In genomic region chr17:8041980-8042379, GRCh38 we compare ENCODE assay signal across 13 cellular contexts. TPM values are rescaled to one million over a fixed set of nuclear protein-coding genes. Genes with fewer than 3 reads are reported as not detected.
DNase-seq lines count a peak whose midpoint lies in the region; ATAC-seq, FAIRE-seq and TF ChIP-seq lines count a peak whose summit lies in the region.
"Had no signal": no experiment of that assay in that cellular context is flagged by ENCODE, and none has a peak within 500 bp of the region (broad histone marks: within the 10 kb centered on the region; RNA-seq: fewer than 3 reads in every experiment).

No MANE protein-coding gene starts in this region.

- no peak overlapping the region for H3K27ac ChIP-seq in K562 (ENCODE audit: extremely low read depth, low read depth, low read length)
- H3K27ac ChIP-seq in prostate gland = peak overlapping the region; percentile 87 to 92
- no peak overlapping the region for H3K27ac ChIP-seq in MM.1S (ENCODE audit: low read length)
- H3K27ac ChIP-seq: KMS-11 had no signal

- H3K4me2 ChIP-seq in K562 (ENCODE audit: insufficient read depth, low read length) (no peak overlapping the region), MM.1S (ENCODE audit: low read depth, low read length) (no peak overlapping the region)
- H3K4me2 ChIP-seq: KMS-11 had no signal

- DNase-seq in NCI-H2171 treated with DMSO at 0.1 percent for 48 hours (lab: John Stamatoyannopoulos, UW) = peak; percentile 7
- no peak for DNase-seq in NCI-H2171 (lab: John Stamatoyannopoulos, UW)
- DNase-seq in LHCN-M2 (ENCODE audit: low read depth) = peak; percentile 49
- DNase-seq in K562 (ENCODE audit: extremely low read depth in 1 of 4, low spot score in 3 of 4) = peak in 1 of 4 experiments; percentile 27
- no peak for DNase-seq in prostate gland (ENCODE audit: low spot score)
- DNase-seq in NCI-H1048 (lab: John Stamatoyannopoulos, UW) = no peak
- DNase-seq in MM.1S = no peak
- DNase-seq: left ventricle myocardium superior had no signal

- TF ChIP-seq POLR2A in K562 (conservative IDR thresholded peaks at IDR 0.05) (no peak), prostate gland (IDR thresholded peaks at IDR 0.05) (no peak)

- no peaks in the 10 kb centered on the region for H3F3A ChIP-seq in MM.1S (ENCODE audit: insufficient read depth, low read length)

- intact Hi-C loops in K562 (cut with micrococcal nuclease) (loop anchor here (1.0 to 10.0 kb wide), 2 partner anchors 129 to 217 kb away; no protein-coding TSS in a partner anchor), prostate gland (cut with DNase I) (no loop called here)

- TF ChIP-seq EP300 in K562 (IDR thresholded peaks at IDR 0.05; ENCODE audit: low read length) = no peak

- no peaks in the 10 kb centered on the region for H3K9me1 ChIP-seq in K562 (ENCODE audit: control insufficient read depth, insufficient read depth, low read length)

- TF ChIP-seq CTCF in K562 (IDR thresholded peaks at IDR 0.05 in 2 of 3, conservative IDR thresholded peaks at IDR 0.05 in 1 of 3; ENCODE audit: insufficient read depth in 2 of 3, low read depth in 1 of 3, low read length in 3 of 3) (no peak), prostate gland (IDR thresholded peaks at IDR 0.05) (no peak), MM.1S (IDR thresholded peaks at IDR 0.05; ENCODE audit: low read length) (no peak)

- POLR2A ChIA-PET in K562 (lab: Yijun Ruan, JAX) = interaction anchor here (1.0 to 1.1 kb wide), 2 partner anchors 11 to 109 kb away, joined by 5 to 6 read pairs; no protein-coding TSS in a partner anchor

- peaks cover 0 to 6% of the 10 kb centered on the region in 2 experiments; a peak in 3 of 5 replicates for H3K4me1 ChIP-seq in K562 (replicated peaks in 1 of 2; ENCODE audit: control insufficient read depth in 2 of 2, insufficient read depth in 2 of 2, low read length in 2 of 2)
- H3K4me1 ChIP-seq in prostate gland (replicated peaks) = no peaks in the 10 kb centered on the region
- H3K4me1 ChIP-seq in MM.1S (ENCODE audit: low read length) = no peaks in the 10 kb centered on the region
- H3K4me1 ChIP-seq: adrenal gland had no signal

- peak; percentile 68 for ATAC-seq in K562
- no peak for ATAC-seq in GM19328 (IDR thresholded peaks at IDR 0.05; ENCODE audit: unreplicated experiment)

- H3K79me2 ChIP-seq in K562 (ENCODE audit: control insufficient read depth, insufficient read depth, low read length) (no peaks in the 10 kb centered on the region), MM.1S (ENCODE audit: low read length) (no peaks in the 10 kb centered on the region)

- H3K36me3 ChIP-seq in K562 (ENCODE audit: control insufficient read depth, insufficient read depth, low read length) (no peaks in the 10 kb centered on the region), prostate gland (no peaks in the 10 kb centered on the region), MM.1S (replicated peaks; ENCODE audit: insufficient read depth, low read length) (no peaks in the 10 kb centered on the region)
- H3K36me3 ChIP-seq: adrenal gland had no signal

- H3K9me2 ChIP-seq in MM.1S (replicated peaks; ENCODE audit: insufficient read depth, low read length) = no peaks in the 10 kb centered on the region

- no TSS peak for BruUV-seq in K562 (replicated peaks; lab: Mats Ljungman, UMichigan)

- H2AFZ ChIP-seq in K562 (ENCODE audit: low read depth, low read length) (no peak overlapping the region), MM.1S (ENCODE audit: low read length) (no peak overlapping the region)

- no peak overlapping the region for H3K4me3 ChIP-seq in K562
- H3K4me3 ChIP-seq in prostate gland = no peak overlapping the region
- H3K4me3 ChIP-seq in MM.1S (ENCODE audit: low read length) = no peak overlapping the region
- H3K4me3 ChIP-seq: adrenal gland had no signal

- H3K9me3 ChIP-seq in K562 (replicated peaks; ENCODE audit: control insufficient read depth, insufficient read depth, low read depth, low read length) (no peaks in the 10 kb centered on the region), prostate gland (no peaks in the 10 kb centered on the region), MM.1S (replicated peaks; ENCODE audit: insufficient read depth, low read length) (no peaks in the 10 kb centered on the region)
- H3K9me3 ChIP-seq: adrenal gland had no signal

- in situ Hi-C loops in K562 (cut with MboI) = loop anchor here (5.0 kb wide), 1 partner anchor 35 kb away; no protein-coding TSS in a partner anchor

- peaks cover 17 to 36% of the 10 kb centered on the region in 2 experiments; a peak in 4 of 5 replicates for H3K27me3 ChIP-seq in K562 (ENCODE audit: control insufficient read depth in 2 of 2, insufficient read depth in 2 of 2, low read length in 2 of 2)
- no peaks in the 10 kb centered on the region for H3K27me3 ChIP-seq in prostate gland (replicated peaks; ENCODE audit: insufficient read depth)
- peaks cover 77% of the 10 kb centered on the region for H3K27me3 ChIP-seq in MM.1S (replicated peaks; ENCODE audit: insufficient read depth, low read length)

- H4K20me1 ChIP-seq in K562 (replicated peaks; ENCODE audit: control insufficient read depth, insufficient read depth, low read length) (no peaks in the 10 kb centered on the region; the same call in 1 of the 2 replicates), MM.1S (ENCODE audit: insufficient read depth, low read length) (no peaks in the 10 kb centered on the region)

- no peak for FAIRE-seq in K562 (lab: Jason Lieb, UNC)

- no peak for TF ChIP-seq RAD21 in K562 (CRISPR knock-in tag; conservative IDR thresholded peaks at IDR 0.05 in 1 of 2, IDR thresholded peaks at IDR 0.05 in 1 of 2)

- no peak overlapping the region for H3K9ac ChIP-seq in K562 (ENCODE audit: insufficient read depth in 1 of 2, low read depth in 2 of 2, low read length in 2 of 2)
- H3K9ac ChIP-seq in MM.1S (ENCODE audit: low read length) = no peak overlapping the region
- H3K9ac ChIP-seq: KMS-11 had no signal

- CTCF ChIA-PET in K562 (lab: Yijun Ruan, JAX; ENCODE audit: low intra/inter-chr PET ratio) = interaction anchor here (2.0 kb wide), 1 partner anchor 24 kb away, joined by 17 read pairs; no protein-coding TSS in a partner anchor

RNA-seq across cellular contexts. Expression of gene ALOX15B, which starts 3.1 kb away (rescaled TPM):
- 0.17 and 0.58 TPM in 2 replicates for total RNA-seq in LHCN-M2 (2014; rRNA removed)
- 0.04 TPM for polyA plus RNA-seq in LHCN-M2 (2012)
- total RNA-seq in K562 (2011; cell fraction: chromatin; rRNA removed; ENCODE audit: low replicate concordance) = not detected in 2 replicates
- not detected in 2 replicates for total RNA-seq in K562 (2011; cell fraction: nucleolus; rRNA removed)
- not detected in 2 replicates for total RNA-seq in K562 (2011; cell fraction: nucleoplasm; rRNA removed)
- not detected in 2 replicates for total RNA-seq in K562 (2014; rRNA removed)
- total RNA-seq in K562 (2014; rRNA removed; fragmentation: Illumina TruSeq; extraction: Trizol) = not detected in 2 replicates
- not detected in 2 replicates for total RNA-seq in K562 (2015; rRNA removed; fragmentation: Illumina TruSeq; extraction: Trizol)
- total RNA-seq in K562 (2021) = 0.04 and 0.07 TPM in 2 replicates
- not detected in 2 replicates for polyA plus RNA-seq in K562 (2011; rRNA removed)
- not detected in 2 replicates for polyA plus RNA-seq in K562 (2011; cell fraction: cytosol; rRNA removed)
- not detected in 2 replicates for polyA plus RNA-seq in K562 (2011; cell fraction: nucleus; rRNA removed)
- not detected in 2 replicates for polyA plus RNA-seq in K562 (2012)
- polyA plus RNA-seq in K562 (2014; fragmentation: Illumina TruSeq; extraction: Trizol) = not detected in 2 replicates
- polyA plus RNA-seq in K562 (2014; fragmentation: Nextera tagmentation; extraction: Ambion mirVana) = not detected
- not detected in 2 replicates for polyA plus RNA-seq in K562 (2014; rRNA removed)
- polyA minus RNA-seq in K562 (2011; rRNA and poly(A)+ RNA removed) = not detected in 2 replicates
- polyA minus RNA-seq in K562 (2011; cell fraction: cytosol; rRNA and poly(A)+ RNA removed) = not detected in 2 replicates
- not detected in 2 replicates for polyA minus RNA-seq in K562 (2011; cell fraction: nucleus; rRNA and poly(A)+ RNA removed)
- total RNA-seq in prostate gland = 100 to 1,000 TPM in 1 of 2 donors, 10 to 100 TPM in 1; 52.1 to 108 TPM
- total RNA-seq: activated CD4-positive, alpha-beta T cell treated with anti-CD3 and anti-CD28 coated beads, Interleukin-2, amount 10 ng/mL, durations not matched to agents 24 days and 14 days; activated T-helper 2 cell treated with anti-CD3 and anti-CD28 coated beads, Interferon-gamma antibody, Interleukin-2, Interleukin-4, amounts not matched to agents 10 μg/mL and 5 μg/mL and 100 μg/mL, durations not matched to agents 14 hours and 24 hours and 36 hours; left ventricle myocardium superior had no signal

RNA-seq across cellular contexts. Expression of gene GUCY2D, which starts 39.6 kb away (rescaled TPM):
- not detected in 2 replicates for total RNA-seq in LHCN-M2 (2014; rRNA removed)
- polyA plus RNA-seq in LHCN-M2 (2012) = not detected
- not detected in 2 replicates for total RNA-seq in K562 (2011; cell fraction: chromatin; rRNA removed; ENCODE audit: low replicate concordance)
- total RNA-seq in K562 (2011; cell fraction: nucleolus; rRNA removed) = not detected in 2 replicates
- total RNA-seq in K562 (2011; cell fraction: nucleoplasm; rRNA removed) = not detected in 2 replicates
- total RNA-seq in K562 (2014; rRNA removed) = 0.05 TPM in 1 of 2 replicates, not detected in the other
- total RNA-seq in K562 (2014; rRNA removed; fragmentation: Illumina TruSeq; extraction: Trizol) = not detected in 2 replicates
- not detected in 2 replicates for total RNA-seq in K562 (2015; rRNA removed; fragmentation: Illumina TruSeq; extraction: Trizol)
- not detected in 2 replicates for total RNA-seq in K562 (2021)
- polyA plus RNA-seq in K562 (2011; rRNA removed) = not detected in 2 replicates
- not detected in 2 replicates for polyA plus RNA-seq in K562 (2011; cell fraction: cytosol; rRNA removed)
- not detected in 2 replicates for polyA plus RNA-seq in K562 (2011; cell fraction: nucleus; rRNA removed)
- polyA plus RNA-seq in K562 (2012) = 0.26 TPM in 1 of 2 replicates, not detected in the other
- not detected in 2 replicates for polyA plus RNA-seq in K562 (2014; fragmentation: Illumina TruSeq; extraction: Trizol)
- not detected for polyA plus RNA-seq in K562 (2014; fragmentation: Nextera tagmentation; extraction: Ambion mirVana)
- polyA plus RNA-seq in K562 (2014; rRNA removed) = 0.03 TPM in 1 of 2 replicates, not detected in the other
- not detected in 2 replicates for polyA minus RNA-seq in K562 (2011; rRNA and poly(A)+ RNA removed)
- polyA minus RNA-seq in K562 (2011; cell fraction: cytosol; rRNA and poly(A)+ RNA removed) = not detected in 2 replicates
- polyA minus RNA-seq in K562 (2011; cell fraction: nucleus; rRNA and poly(A)+ RNA removed) = not detected in 2 replicates
- total RNA-seq in prostate gland = 1 to 10 TPM in 1 of 2 donors, not detected in 1; 1.8 TPM
- total RNA-seq: activated CD4-positive, alpha-beta T cell treated with anti-CD3 and anti-CD28 coated beads, Interleukin-2, amount 10 ng/mL, durations not matched to agents 24 days and 14 days; activated T-helper 2 cell treated with anti-CD3 and anti-CD28 coated beads, Interferon-gamma antibody, Interleukin-2, Interleukin-4, amounts not matched to agents 10 μg/mL and 5 μg/mL and 100 μg/mL, durations not matched to agents 14 hours and 24 hours and 36 hours; adrenal gland; left ventricle myocardium superior had no signal
- polyA plus RNA-seq: adrenal gland had no signal

RNA-seq across cellular contexts. Expression of gene ALOX12B, which starts 45.5 kb away (rescaled TPM):
- total RNA-seq in LHCN-M2 (2014; rRNA removed) (0.06 TPM in 1 of 2 replicates, not detected in the other), K562 (2014; rRNA removed) (not detected in 2 replicates), K562 (2014; rRNA removed; fragmentation: Illumina TruSeq; extraction: Trizol) (not detected in 2 replicates), K562 (2015; rRNA removed; fragmentation: Illumina TruSeq; extraction: Trizol) (not detected in 2 replicates), K562 (2021) (not detected in 2 replicates), prostate gland (under 1 TPM; 0.18 to 0.40 TPM)
- not detected for polyA plus RNA-seq in LHCN-M2 (2012)
- not detected in 2 replicates for total RNA-seq in K562 (2011; cell fraction: chromatin; rRNA removed; ENCODE audit: low replicate concordance)
- total RNA-seq in K562 (2011; cell fraction: nucleolus; rRNA removed) = not detected in 2 replicates
- not detected in 2 replicates for total RNA-seq in K562 (2011; cell fraction: nucleoplasm; rRNA removed)
- polyA plus RNA-seq in K562 (2011; rRNA removed) (not detected in 2 replicates), K562 (2014; fragmentation: Illumina TruSeq; extraction: Trizol) (not detected in 2 replicates), K562 (2014; fragmentation: Nextera tagmentation; extraction: Ambion mirVana) (not detected), K562 (2014; rRNA removed) (not detected in 2 replicates)
- not detected in 2 replicates for polyA plus RNA-seq in K562 (2011; cell fraction: cytosol; rRNA removed)
- not detected in 2 replicates for polyA plus RNA-seq in K562 (2011; cell fraction: nucleus; rRNA removed)
- polyA plus RNA-seq in K562 (2012) = not detected in 2 replicates
- polyA minus RNA-seq in K562 (2011; rRNA and poly(A)+ RNA removed) = not detected in 2 replicates
- not detected in 2 replicates for polyA minus RNA-seq in K562 (2011; cell fraction: cytosol; rRNA and poly(A)+ RNA removed)
- polyA minus RNA-seq in K562 (2011; cell fraction: nucleus; rRNA and poly(A)+ RNA removed) = not detected in 2 replicates
- total RNA-seq: adrenal gland, left ventricle myocardium superior had no signal
- polyA plus RNA-seq: adrenal gland had no signal

Comparison
In these comparisons a context has a peak if more than half of its experiments do, and no peak if none do; other contexts are left out.
1. DNase-seq: peak in NCI-H2171 treated with DMSO at 0.1 percent for 48 hours (single experiment) and LHCN-M2 (single experiment); none in NCI-H2171 (single experiment), prostate gland (single experiment), NCI-H1048 (single experiment) and MM.1S (single experiment).
2. H3K27ac ChIP-seq: peak in prostate gland (2 of 2); none in K562 (single experiment) and MM.1S (single experiment).
3. RNA of gene ALOX15B, which starts 3.1 kb away (total RNA-seq): 52.1 to 108 TPM in prostate gland; 0.17 to 0.58 TPM in LHCN-M2 and 0.04 to 0.07 TPM in K562; every median in the first group is over 10 times any median in the second.